In the genomic region with DNA sequence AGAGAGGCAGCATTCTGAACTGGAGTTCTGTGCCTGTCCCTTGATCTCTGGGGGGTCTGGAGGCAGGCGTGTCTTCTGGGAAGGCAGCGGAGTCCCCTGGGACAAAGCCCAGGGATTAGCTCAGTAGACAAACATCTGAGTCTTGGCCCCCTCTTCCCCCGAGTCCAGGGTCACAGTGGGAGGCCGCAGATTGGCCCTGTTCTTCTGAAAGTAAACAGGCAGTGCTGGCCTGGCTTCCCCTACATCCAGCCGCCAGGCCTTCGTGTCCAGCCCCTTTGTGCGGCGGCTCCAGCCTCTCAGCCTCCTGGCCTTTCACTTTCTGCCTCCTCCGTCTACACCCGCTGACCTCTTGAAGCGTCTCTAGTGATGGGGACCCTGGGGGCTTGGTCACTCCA, we compare ENCODE assay signal across 1 cellular context.
TF ChIP-seq lines count a peak whose summit lies in the region.

No MANE protein-coding gene starts in this region.

TF ChIP-seq in IMR-90, 13 proteins besides CTCF, POLR2A, EP300 and RAD21:
- TF ChIP-seq BHLHE40 (IDR thresholded peaks at IDR 0.05; ENCODE audit: low read depth, low read length) (no peak), FOS (IDR thresholded peaks at IDR 0.05; ENCODE audit: low read depth, low read length) (no peak), NFE2L2 (IDR thresholded peaks at IDR 0.05; ENCODE audit: low read depth, low read length) (no peak), CEBPB (IDR thresholded peaks at IDR 0.05; ENCODE audit: low read depth, low read length) (no peak), RCOR1 (IDR thresholded peaks at IDR 0.05; ENCODE audit: insufficient replicate concordance, low read length) (no peak), CHD1 (IDR thresholded peaks at IDR 0.05; ENCODE audit: low read depth, low read length) (no peak), MAFK (IDR thresholded peaks at IDR 0.05; ENCODE audit: low read depth, low read length) (no peak), RFX5 (IDR thresholded peaks at IDR 0.05; ENCODE audit: low read depth, low read length) (no peak), SMC3 (IDR thresholded peaks at IDR 0.05; ENCODE audit: low read depth, low read length) (no peak), MXI1 (IDR thresholded peaks at IDR 0.05; ENCODE audit: borderline replicate concordance, low read depth, low read length) (no peak), MAZ (IDR thresholded peaks at IDR 0.05; ENCODE audit: borderline replicate concordance, low read depth, low read length) (no peak)
- TF ChIP-seq, protein P1, sequence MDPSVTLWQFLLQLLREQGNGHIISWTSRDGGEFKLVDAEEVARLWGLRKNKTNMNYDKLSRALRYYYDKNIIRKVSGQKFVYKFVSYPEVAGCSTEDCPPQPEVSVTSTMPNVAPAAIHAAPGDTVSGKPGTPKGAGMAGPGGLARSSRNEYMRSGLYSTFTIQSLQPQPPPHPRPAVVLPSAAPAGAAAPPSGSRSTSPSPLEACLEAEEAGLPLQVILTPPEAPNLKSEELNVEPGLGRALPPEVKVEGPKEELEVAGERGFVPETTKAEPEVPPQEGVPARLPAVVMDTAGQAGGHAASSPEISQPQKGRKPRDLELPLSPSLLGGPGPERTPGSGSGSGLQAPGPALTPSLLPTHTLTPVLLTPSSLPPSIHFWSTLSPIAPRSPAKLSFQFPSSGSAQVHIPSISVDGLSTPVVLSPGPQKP (IDR thresholded peaks at IDR 0.05; ENCODE audit: borderline replicate concordance, low read depth, low read length) = no peak
- TF ChIP-seq, protein P2, sequence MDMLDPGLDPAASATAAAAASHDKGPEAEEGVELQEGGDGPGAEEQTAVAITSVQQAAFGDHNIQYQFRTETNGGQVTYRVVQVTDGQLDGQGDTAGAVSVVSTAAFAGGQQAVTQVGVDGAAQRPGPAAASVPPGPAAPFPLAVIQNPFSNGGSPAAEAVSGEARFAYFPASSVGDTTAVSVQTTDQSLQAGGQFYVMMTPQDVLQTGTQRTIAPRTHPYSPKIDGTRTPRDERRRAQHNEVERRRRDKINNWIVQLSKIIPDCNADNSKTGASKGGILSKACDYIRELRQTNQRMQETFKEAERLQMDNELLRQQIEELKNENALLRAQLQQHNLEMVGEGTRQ (IDR thresholded peaks at IDR 0.05; ENCODE audit: low read depth, low read length) = no peak
